1 cellular context compared by ENCODE assay signal in the genomic region with DNA sequence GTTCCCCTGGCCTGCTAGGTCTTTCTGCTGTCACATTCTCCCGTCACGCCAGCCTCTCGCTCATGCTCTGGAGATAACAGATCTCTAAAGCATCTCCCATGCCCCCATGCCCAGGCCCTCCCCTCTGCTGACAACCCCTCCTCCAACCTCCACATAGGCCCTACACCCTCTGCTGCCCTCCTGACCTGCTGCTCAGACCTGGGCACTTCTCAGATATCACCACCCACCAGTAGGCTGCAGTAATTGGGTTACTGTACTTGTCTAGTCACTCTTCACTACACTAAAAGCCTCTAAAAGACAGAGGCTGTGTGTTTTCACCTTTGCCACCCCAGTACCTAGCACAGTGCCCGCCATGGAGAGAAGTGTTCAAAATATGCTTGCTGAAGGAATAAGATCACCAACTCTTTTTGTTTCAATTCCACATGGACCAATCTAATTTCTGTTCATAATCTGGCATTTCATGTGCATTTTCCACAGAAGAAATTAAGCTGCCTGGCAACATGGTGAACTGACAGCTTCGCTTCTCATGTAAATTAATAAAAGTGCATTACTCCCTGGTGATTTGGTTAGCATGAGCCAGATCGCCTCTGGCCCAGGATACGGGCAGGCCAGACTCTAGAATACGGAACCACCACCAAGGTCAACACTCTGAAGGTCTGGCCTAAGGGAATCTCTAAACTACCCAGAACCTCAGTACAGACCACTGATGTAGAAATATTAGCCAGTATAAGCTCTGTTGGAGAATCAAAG.
TF ChIP-seq lines count a peak whose summit lies in the region.

No MANE protein-coding gene starts in this region.

TF ChIP-seq in K562, 482 proteins besides CTCF, POLR2A, EP300 and RAD21:
- peak; percentile 43; the same call in 1 of the 2 replicates for TF ChIP-seq SUPT5H (IDR thresholded peaks at IDR 0.05)
- no peak for TF ChIP-seq LCOR (CRISPR knock-in tag; IDR thresholded peaks at IDR 0.05)
- peak; percentile 21; the same call in 1 of the 2 replicates for TF ChIP-seq POLR2AphosphoS5 (IDR thresholded peaks at IDR 0.05; ENCODE audit: control insufficient read depth, insufficient read depth, low read depth, low read length)
